Comparison of ENCODE assay signal across 28 cellular contexts in genomic region chr19:52227196-52227940, GRCh38. TPM values are rescaled to one million over a fixed set of nuclear protein-coding genes. Genes with fewer than 3 reads are reported as not detected.
A peak's percentile ranks its signal among the peaks of the same experiment; 100 is the strongest.
DNase-seq lines count a peak whose midpoint lies in the region; ATAC-seq, FAIRE-seq and TF ChIP-seq lines count a peak whose summit lies in the region.
"Had no signal": no experiment of that assay in that cellular context is flagged by ENCODE, and none has a peak within 500 bp of the region (broad histone marks: within the 10 kb centered on the region; RNA-seq: fewer than 3 reads in every experiment).

No MANE protein-coding gene starts in this region.

- H3K27me3 Mint-ChIP-seq in activated T-helper 1 cell treated with anti-CD3 and anti-CD28 coated beads, Interleukin-12 subunit alpha, Interleukin-12 subunit beta, Interleukin-2, Interleukin-4 antibody, amounts not matched to agents 30 ng/mL and 10 ng/mL and 1 ng/mL, durations not matched to agents 14 hours and 24 hours and 36 hours (ENCODE audit: insufficient read depth) = no peaks in the 10 kb centered on the region
- no peaks in the 10 kb centered on the region for H3K27me3 Mint-ChIP-seq in stimulated activated naive B cell treated with anti-CD40 and anti-IgM and Interleukin-4, amounts not matched to agents 10 μg/mL and 1 μg/mL and 100 μg/mL, for 72 hours

- H3K36me3 Mint-ChIP-seq in activated T-helper 1 cell treated with anti-CD3 and anti-CD28 coated beads, Interleukin-12 subunit alpha, Interleukin-12 subunit beta, Interleukin-2, Interleukin-4 antibody, amounts not matched to agents 30 ng/mL and 10 ng/mL and 1 ng/mL, durations not matched to agents 14 hours and 24 hours and 36 hours (ENCODE audit: low read depth) = peaks cover 59% of the 10 kb centered on the region
- H3K36me3 Mint-ChIP-seq in stimulated activated naive B cell treated with anti-CD40 and anti-IgM and Interleukin-4, amounts not matched to agents 10 μg/mL and 1 μg/mL and 100 μg/mL, for 72 hours = peaks cover 57 to 67% of the 10 kb centered on the region in 2 donors

- H3K27ac ChIP-seq in HepG2 (ENCODE audit: extremely low read length, insufficient read depth, low read length) (no peak overlapping the region), right lobe of liver (no peak overlapping the region)
- H3K27ac ChIP-seq: HL-60, neural progenitor cell, sigmoid colon, vagina had no signal

- H3K9me3 ChIP-seq in HepG2 (ENCODE audit: low read length) (no peaks in the 10 kb centered on the region), right lobe of liver (no peaks in the 10 kb centered on the region)
- H3K9me3 ChIP-seq: sigmoid colon, vagina had no signal

- no peak for FAIRE-seq in HepG2 (lab: Jason Lieb, UNC)
- FAIRE-seq: colon had no signal

- CTCF ChIA-PET in HepG2 (lab: Yijun Ruan, JAX; ENCODE audit: low intra/inter-chr PET ratio, low total read pairs) = no interaction called here

- no peak for ATAC-seq in HepG2
- no peak for ATAC-seq in right lobe of liver
- ATAC-seq in stimulated activated naive B cell treated with anti-CD40 and anti-IgM and Interleukin-4, amounts not matched to agents 10 μg/mL and 1 μg/mL and 100 μg/mL, for 72 hours (replicated peaks) = no peak
- ATAC-seq: esophagus mucosa, HCT116, PC-3, Right ventricle myocardium inferior had no signal

- H3K4me2 ChIP-seq in HepG2 (ENCODE audit: low read depth, low read length) = no peak overlapping the region
- H3K4me2 ChIP-seq: neural progenitor cell had no signal

- H3K27me3 ChIP-seq in HepG2 (ENCODE audit: control insufficient read depth in 1 of 2, insufficient read depth in 2 of 2, low read length in 2 of 2) (no peaks in the 10 kb centered on the region), right lobe of liver (no peaks in the 10 kb centered on the region)
- H3K27me3 ChIP-seq: neural progenitor cell, sigmoid colon, vagina had no signal

- no peak overlapping the region for H2AFZ ChIP-seq in HepG2 (ENCODE audit: low read length)
- H2AFZ ChIP-seq: neural progenitor cell had no signal

- DNase-seq in HepG2 (ENCODE audit: low spot score) = no peak
- DNase-seq in right lobe of liver = no peak
- DNase-seq in activated T-helper 1 cell treated with anti-CD3 and anti-CD28 coated beads, Interleukin-12 subunit alpha, Interleukin-12 subunit beta, Interleukin-2, Interleukin-4 antibody, amounts not matched to agents 30 ng/mL and 10 ng/mL and 1 ng/mL, durations not matched to agents 14 hours and 24 hours and 36 hours (ENCODE audit: low spot score) = no peak
- DNase-seq in islet precursor cell = peak; percentile 37
- no peak for DNase-seq in stimulated activated naive B cell treated with anti-CD40 and anti-IgM and Interleukin-4, amounts not matched to agents 10 μg/mL and 1 μg/mL and 100 μg/mL, for 72 hours
- DNase-seq in NCI-H1092 (lab: John Stamatoyannopoulos, UW) = no peak
- no peak for DNase-seq in 8988T
- no peak for DNase-seq in stimulated activated naive CD4-positive, alpha-beta T cell (lab: John Stamatoyannopoulos, UW)
- DNase-seq: activated CD8-positive, alpha-beta memory T cell treated with anti-CD3 and anti-CD28 coated beads, Interleukin-2, amount 50 U/mL, for 4 hours; activated gamma-delta T cell treated with Interleukin-2 at 50 U/mL for 16 hours; anterior cingulate cortex; effector memory CD4-positive, alpha-beta T cell; foreskin fibroblast; Kasumi-1; NCI-H146; NCI-H446 treated with DMSO at 0.1 percent for 48 hours; PC-3; sigmoid colon; stimulated activated CD4-positive, alpha-beta T cell treated with anti-CD3 and anti-CD28 coated beads, Interleukin-4, amount 100 ng/mL, for 24 hours; stimulated activated naive CD4-positive, alpha-beta T cell treated with Interleukin-2 at 50 U/mL for 16 hours had no signal

- H3K36me3 ChIP-seq in HepG2 (replicated peaks in 1 of 2; ENCODE audit: control insufficient read depth in 1 of 2, insufficient read depth in 2 of 2, low read length in 2 of 2) (peaks cover 16 to 60% of the 10 kb centered on the region in 2 experiments), right lobe of liver (peaks cover 7 to 57% (median 31%) of the 10 kb centered on the region in 4 donors)
- H3K36me3 ChIP-seq: neural progenitor cell had no signal

- H3K9ac ChIP-seq in HepG2 (ENCODE audit: insufficient read depth, low read depth, low read length) = no peak overlapping the region
- H3K9ac ChIP-seq: neural progenitor cell had no signal

- TF ChIP-seq EP300 in HepG2 (IDR thresholded peaks at IDR 0.05; ENCODE audit: low read depth in 2 of 2, low read length in 2 of 2) (no peak), HepG2 (CRISPR knock-in tag; IDR thresholded peaks at IDR 0.05; ENCODE audit: borderline replicate concordance) (no peak)

- TF ChIP-seq CTCF in HepG2 (CRISPR knock-in tag; IDR thresholded peaks at IDR 0.05) (no peak), right lobe of liver (IDR thresholded peaks at IDR 0.05) (no peak)

- no peaks in the 10 kb centered on the region for H3K79me2 ChIP-seq in HepG2 (ENCODE audit: insufficient read depth, low read length)

- TF ChIP-seq RAD21 in HepG2 (CRISPR knock-in tag; IDR thresholded peaks at IDR 0.05) = no peak

- H3K4me1 ChIP-seq in HepG2 (ENCODE audit: insufficient read depth, low read length) = no peaks in the 10 kb centered on the region
- H3K4me1 ChIP-seq in right lobe of liver = no peaks in the 10 kb centered on the region
- H3K4me1 ChIP-seq: neural progenitor cell, sigmoid colon, vagina had no signal

- H3K27ac Mint-ChIP-seq in activated T-helper 1 cell treated with anti-CD3 and anti-CD28 coated beads, Interleukin-12 subunit alpha, Interleukin-12 subunit beta, Interleukin-2, Interleukin-4 antibody, amounts not matched to agents 30 ng/mL and 10 ng/mL and 1 ng/mL, durations not matched to agents 14 hours and 24 hours and 36 hours = peak overlapping the region; percentile 18
- peak overlapping the region; percentile 86 for H3K27ac Mint-ChIP-seq in stimulated activated naive B cell treated with anti-CD40 and anti-IgM and Interleukin-4, amounts not matched to agents 10 μg/mL and 1 μg/mL and 100 μg/mL, for 72 hours
- H3K27ac Mint-ChIP-seq: neural progenitor cell had no signal

- no peaks in the 10 kb centered on the region for H4K20me1 ChIP-seq in HepG2 (ENCODE audit: insufficient read depth, low read length)

- WGBS in HepG2 (ENCODE audit: low lambda C conversion rate) = 98% methylated on average over 10 of the region's 10 CpGs
- WGBS in right lobe of liver (ENCODE audit: insufficient coverage, low coverage, low lambda C conversion rate, missing lambda C conversion rate) = 82% methylated on average over 9 of the region's 10 CpGs

- TF ChIP-seq POLR2A in HepG2 (IDR thresholded peaks at IDR 0.05; ENCODE audit: insufficient read depth in 1 of 2, low read depth in 2 of 2, low read length in 2 of 2) (no peak), right lobe of liver (IDR thresholded peaks at IDR 0.05) (no peak)

- H3K9me3 Mint-ChIP-seq in activated T-helper 1 cell treated with anti-CD3 and anti-CD28 coated beads, Interleukin-12 subunit alpha, Interleukin-12 subunit beta, Interleukin-2, Interleukin-4 antibody, amounts not matched to agents 30 ng/mL and 10 ng/mL and 1 ng/mL, durations not matched to agents 14 hours and 24 hours and 36 hours = peaks cover 3% of the 10 kb centered on the region
- no peaks in the 10 kb centered on the region for H3K9me3 Mint-ChIP-seq in stimulated activated naive B cell treated with anti-CD40 and anti-IgM and Interleukin-4, amounts not matched to agents 10 μg/mL and 1 μg/mL and 100 μg/mL, for 72 hours
- H3K9me3 Mint-ChIP-seq: CD14-positive monocyte, neural progenitor cell had no signal

- in situ Hi-C loops in HepG2 (cut with HindIII; ENCODE audit: extremely low pct_ligation_motif_present, low pct_unique_long_range_greater_than_20kb) = no loop called here

- intact Hi-C loops in HepG2 (cut with micrococcal nuclease; ENCODE audit: unreplicated experiment) = no loop called here
- intact Hi-C loops in right lobe of liver (cut with DNase I) = no loop called here
- intact Hi-C loops in activated T-helper 1 cell treated with anti-CD3 and anti-CD28 coated beads, Interleukin-12 subunit alpha, Interleukin-12 subunit beta, Interleukin-2, Interleukin-4 antibody, amounts not matched to agents 30 ng/mL and 10 ng/mL and 1 ng/mL, durations not matched to agents 14 hours and 24 hours and 36 hours (cut with micrococcal nuclease) = no loop called here

- peaks cover 13% of the 10 kb centered on the region for H3K4me1 Mint-ChIP-seq in activated T-helper 1 cell treated with anti-CD3 and anti-CD28 coated beads, Interleukin-12 subunit alpha, Interleukin-12 subunit beta, Interleukin-2, Interleukin-4 antibody, amounts not matched to agents 30 ng/mL and 10 ng/mL and 1 ng/mL, durations not matched to agents 14 hours and 24 hours and 36 hours (ENCODE audit: low read depth)
- peaks cover 12 to 22% of the 10 kb centered on the region in 2 donors for H3K4me1 Mint-ChIP-seq in stimulated activated naive B cell treated with anti-CD40 and anti-IgM and Interleukin-4, amounts not matched to agents 10 μg/mL and 1 μg/mL and 100 μg/mL, for 72 hours
- H3K4me1 Mint-ChIP-seq: CD14-positive monocyte, neural progenitor cell had no signal

- H3K4me3 Mint-ChIP-seq in activated T-helper 1 cell treated with anti-CD3 and anti-CD28 coated beads, Interleukin-12 subunit alpha, Interleukin-12 subunit beta, Interleukin-2, Interleukin-4 antibody, amounts not matched to agents 30 ng/mL and 10 ng/mL and 1 ng/mL, durations not matched to agents 14 hours and 24 hours and 36 hours = no peak overlapping the region
- no peak overlapping the region for H3K4me3 Mint-ChIP-seq in stimulated activated naive B cell treated with anti-CD40 and anti-IgM and Interleukin-4, amounts not matched to agents 10 μg/mL and 1 μg/mL and 100 μg/mL, for 72 hours
- H3K4me3 Mint-ChIP-seq: CD14-positive monocyte, neural progenitor cell had no signal

- POLR2A ChIA-PET in HepG2 (lab: Yijun Ruan, JAX) = no interaction called here

- H3K4me3 ChIP-seq in HepG2 (replicated peaks in 1 of 3; ENCODE audit: insufficient read depth in 1 of 3, low read depth in 2 of 3, low read length in 3 of 3) = no peak overlapping the region
- H3K4me3 ChIP-seq in right lobe of liver = no peak overlapping the region
- H3K4me3 ChIP-seq: neural progenitor cell, sigmoid colon, vagina had no signal

- TSS peak; percentile 32 for BruUV-seq in HepG2 (replicated peaks; lab: Mats Ljungman, UMichigan)

RNA-seq across cellular contexts. Expression of gene PPP2R1A, which starts 37.5 kb away (rescaled TPM):
- total RNA-seq in HepG2 (2016; rRNA removed; fragmentation: Illumina TruSeq; extraction: Trizol) (130 and 141 TPM in 2 replicates), right lobe of liver (10 to 100 TPM; 59.4 to 93.0 (median 82.4) TPM)
- 13.2 and 14.6 TPM in 2 replicates for total RNA-seq in HepG2 (2016; cell fraction: cytosol; rRNA removed; fragmentation: Illumina TruSeq; extraction: Trizol; ENCODE audit: low read depth)
- 127 and 142 TPM in 2 replicates for total RNA-seq in HepG2 (2016; cell fraction: insoluble cytoplasmic fraction; rRNA removed; fragmentation: Illumina TruSeq; extraction: Trizol)
- total RNA-seq in HepG2 (2016; cell fraction: membrane; rRNA removed; fragmentation: Illumina TruSeq; extraction: Trizol) = 48.8 and 52.7 TPM in 2 replicates
- total RNA-seq in HepG2 (2016; cell fraction: nucleus; rRNA removed; fragmentation: Illumina TruSeq; extraction: Trizol) = 60.6 and 73.7 TPM in 2 replicates
- polyA plus RNA-seq in HepG2 (2011; rRNA removed) = 86.7 and 106 TPM in 2 replicates
- 70.4 and 89.0 TPM in 2 replicates for polyA plus RNA-seq in HepG2 (2011; cell fraction: cytosol; rRNA removed)
- polyA plus RNA-seq in HepG2 (2011; cell fraction: nucleus; rRNA removed) = 66.3 and 74.9 TPM in 2 replicates
- 139 and 160 TPM in 2 replicates for polyA plus RNA-seq in HepG2 (2012)
- polyA plus RNA-seq in HepG2 (2016; cell fraction: cytosol; fragmentation: Illumina TruSeq; extraction: Trizol; ENCODE audit: low read depth) = 22.6 and 27.2 TPM in 2 replicates
- polyA plus RNA-seq in HepG2 (2016; cell fraction: insoluble cytoplasmic fraction; fragmentation: Illumina TruSeq; extraction: Trizol; ENCODE audit: low read depth) = 141 and 165 TPM in 2 replicates
- 51.8 and 55.1 TPM in 2 replicates for polyA plus RNA-seq in HepG2 (2016; cell fraction: membrane; fragmentation: Illumina TruSeq; extraction: Trizol; ENCODE audit: low read depth)
- polyA plus RNA-seq in HepG2 (2016; cell fraction: nucleus; fragmentation: Illumina TruSeq; extraction: Trizol; ENCODE audit: insufficient read depth, low read depth) = 79.3 and 95.6 TPM in 2 replicates
- 326 and 356 TPM in 2 replicates for polyA minus RNA-seq in HepG2 (2011; rRNA and poly(A)+ RNA removed; ENCODE audit: low replicate concordance)
- 120 and 131 TPM in 2 replicates for polyA minus RNA-seq in HepG2 (2011; cell fraction: cytosol; rRNA and poly(A)+ RNA removed)
- polyA minus RNA-seq in HepG2 (2011; cell fraction: nucleus; rRNA and poly(A)+ RNA removed) = 94.9 and 101 TPM in 2 replicates
- 214 and 215 TPM in 2 replicates for total RNA-seq in activated T-helper 1 cell treated with anti-CD3 and anti-CD28 coated beads, Interleukin-12 subunit alpha, Interleukin-12 subunit beta, Interleukin-2, Interleukin-4 antibody, amounts not matched to agents 30 ng/mL and 10 ng/mL and 1 ng/mL, durations not matched to agents 14 hours and 24 hours and 36 hours

RNA-seq across cellular contexts. Expression of gene ZNF766, which starts 42.0 kb away (rescaled TPM):
- total RNA-seq in HepG2 (2016; rRNA removed; fragmentation: Illumina TruSeq; extraction: Trizol) (10.3 and 15.8 TPM in 2 replicates), right lobe of liver (1 to 10 TPM; 2.3 to 6.0 (median 4.9) TPM)
- total RNA-seq in HepG2 (2016; cell fraction: cytosol; rRNA removed; fragmentation: Illumina TruSeq; extraction: Trizol; ENCODE audit: low read depth) = 8.2 and 11.6 TPM in 2 replicates
- total RNA-seq in HepG2 (2016; cell fraction: insoluble cytoplasmic fraction; rRNA removed; fragmentation: Illumina TruSeq; extraction: Trizol) = 10.6 and 19.4 TPM in 2 replicates
- 4.6 and 7.3 TPM in 2 replicates for total RNA-seq in HepG2 (2016; cell fraction: membrane; rRNA removed; fragmentation: Illumina TruSeq; extraction: Trizol)
- total RNA-seq in HepG2 (2016; cell fraction: nucleus; rRNA removed; fragmentation: Illumina TruSeq; extraction: Trizol) = 6.1 and 7.5 TPM in 2 replicates
- polyA plus RNA-seq in HepG2 (2011; rRNA removed) = 4.2 and 5.2 TPM in 2 replicates
- polyA plus RNA-seq in HepG2 (2011; cell fraction: cytosol; rRNA removed) = 2.1 and 3.9 TPM in 2 replicates
- 0.66 and 2.4 TPM in 2 replicates for polyA plus RNA-seq in HepG2 (2011; cell fraction: nucleus; rRNA removed)
- polyA plus RNA-seq in HepG2 (2012) = 8.7 and 8.8 TPM in 2 replicates
- 0.37 and 0.62 TPM in 2 replicates for polyA plus RNA-seq in HepG2 (2016; cell fraction: cytosol; fragmentation: Illumina TruSeq; extraction: Trizol; ENCODE audit: low read depth)
- 10.9 and 11.7 TPM in 2 replicates for polyA plus RNA-seq in HepG2 (2016; cell fraction: insoluble cytoplasmic fraction; fragmentation: Illumina TruSeq; extraction: Trizol; ENCODE audit: low read depth)
- polyA plus RNA-seq in HepG2 (2016; cell fraction: membrane; fragmentation: Illumina TruSeq; extraction: Trizol; ENCODE audit: low read depth) = 0.89 and 1.6 TPM in 2 replicates
- 7.6 and 8.1 TPM in 2 replicates for polyA plus RNA-seq in HepG2 (2016; cell fraction: nucleus; fragmentation: Illumina TruSeq; extraction: Trizol; ENCODE audit: insufficient read depth, low read depth)
- 1.4 and 2.2 TPM in 2 replicates for polyA minus RNA-seq in HepG2 (2011; rRNA and poly(A)+ RNA removed; ENCODE audit: low replicate concordance)
- polyA minus RNA-seq in HepG2 (2011; cell fraction: cytosol; rRNA and poly(A)+ RNA removed) = 4.0 and 6.7 TPM in 2 replicates
- 7.5 and 9.0 TPM in 2 replicates for polyA minus RNA-seq in HepG2 (2011; cell fraction: nucleus; rRNA and poly(A)+ RNA removed)
- 13.8 and 16.5 TPM in 2 replicates for total RNA-seq in activated T-helper 1 cell treated with anti-CD3 and anti-CD28 coated beads, Interleukin-12 subunit alpha, Interleukin-12 subunit beta, Interleukin-2, Interleukin-4 antibody, amounts not matched to agents 30 ng/mL and 10 ng/mL and 1 ng/mL, durations not matched to agents 14 hours and 24 hours and 36 hours

RNA-seq across cellular contexts. Expression of gene ZNF836, which starts 55.9 kb away (rescaled TPM):
- total RNA-seq in HepG2 (2016; rRNA removed; fragmentation: Illumina TruSeq; extraction: Trizol) (5.3 and 5.8 TPM in 2 replicates), right lobe of liver (1 to 10 TPM; 1.5 to 3.7 (median 2.8) TPM)
- 0.40 and 0.44 TPM in 2 replicates for total RNA-seq in HepG2 (2016; cell fraction: cytosol; rRNA removed; fragmentation: Illumina TruSeq; extraction: Trizol; ENCODE audit: low read depth)
- 6.1 and 6.2 TPM in 2 replicates for total RNA-seq in HepG2 (2016; cell fraction: insoluble cytoplasmic fraction; rRNA removed; fragmentation: Illumina TruSeq; extraction: Trizol)
- total RNA-seq in HepG2 (2016; cell fraction: membrane; rRNA removed; fragmentation: Illumina TruSeq; extraction: Trizol) = 2.5 and 5.1 TPM in 2 replicates
- 3.3 and 6.3 TPM in 2 replicates for total RNA-seq in HepG2 (2016; cell fraction: nucleus; rRNA removed; fragmentation: Illumina TruSeq; extraction: Trizol)
- 1.6 and 1.7 TPM in 2 replicates for polyA plus RNA-seq in HepG2 (2011; rRNA removed)
- 1.2 and 1.4 TPM in 2 replicates for polyA plus RNA-seq in HepG2 (2011; cell fraction: cytosol; rRNA removed)
- polyA plus RNA-seq in HepG2 (2011; cell fraction: nucleus; rRNA removed) = 4.9 and 5.3 TPM in 2 replicates
- polyA plus RNA-seq in HepG2 (2012) = 5.1 and 5.7 TPM in 2 replicates
- polyA plus RNA-seq in HepG2 (2016; cell fraction: cytosol; fragmentation: Illumina TruSeq; extraction: Trizol; ENCODE audit: low read depth) = 1.4 TPM in 2 replicates
- polyA plus RNA-seq in HepG2 (2016; cell fraction: insoluble cytoplasmic fraction; fragmentation: Illumina TruSeq; extraction: Trizol; ENCODE audit: low read depth) = 4.1 and 4.7 TPM in 2 replicates
- polyA plus RNA-seq in HepG2 (2016; cell fraction: membrane; fragmentation: Illumina TruSeq; extraction: Trizol; ENCODE audit: low read depth) = 1.8 and 1.9 TPM in 2 replicates
- polyA plus RNA-seq in HepG2 (2016; cell fraction: nucleus; fragmentation: Illumina TruSeq; extraction: Trizol; ENCODE audit: insufficient read depth, low read depth) = 7.2 and 10.4 TPM in 2 replicates
- polyA minus RNA-seq in HepG2 (2011; rRNA and poly(A)+ RNA removed; ENCODE audit: low replicate concordance) = 2.0 and 3.9 TPM in 2 replicates
- polyA minus RNA-seq in HepG2 (2011; cell fraction: cytosol; rRNA and poly(A)+ RNA removed) = 3.2 and 4.6 TPM in 2 replicates
- polyA minus RNA-seq in HepG2 (2011; cell fraction: nucleus; rRNA and poly(A)+ RNA removed) = 7.6 and 10.2 TPM in 2 replicates
- 7.8 and 10.8 TPM in 2 replicates for total RNA-seq in activated T-helper 1 cell treated with anti-CD3 and anti-CD28 coated beads, Interleukin-12 subunit alpha, Interleukin-12 subunit beta, Interleukin-2, Interleukin-4 antibody, amounts not matched to agents 30 ng/mL and 10 ng/mL and 1 ng/mL, durations not matched to agents 14 hours and 24 hours and 36 hours
